In the genomic region with DNA sequence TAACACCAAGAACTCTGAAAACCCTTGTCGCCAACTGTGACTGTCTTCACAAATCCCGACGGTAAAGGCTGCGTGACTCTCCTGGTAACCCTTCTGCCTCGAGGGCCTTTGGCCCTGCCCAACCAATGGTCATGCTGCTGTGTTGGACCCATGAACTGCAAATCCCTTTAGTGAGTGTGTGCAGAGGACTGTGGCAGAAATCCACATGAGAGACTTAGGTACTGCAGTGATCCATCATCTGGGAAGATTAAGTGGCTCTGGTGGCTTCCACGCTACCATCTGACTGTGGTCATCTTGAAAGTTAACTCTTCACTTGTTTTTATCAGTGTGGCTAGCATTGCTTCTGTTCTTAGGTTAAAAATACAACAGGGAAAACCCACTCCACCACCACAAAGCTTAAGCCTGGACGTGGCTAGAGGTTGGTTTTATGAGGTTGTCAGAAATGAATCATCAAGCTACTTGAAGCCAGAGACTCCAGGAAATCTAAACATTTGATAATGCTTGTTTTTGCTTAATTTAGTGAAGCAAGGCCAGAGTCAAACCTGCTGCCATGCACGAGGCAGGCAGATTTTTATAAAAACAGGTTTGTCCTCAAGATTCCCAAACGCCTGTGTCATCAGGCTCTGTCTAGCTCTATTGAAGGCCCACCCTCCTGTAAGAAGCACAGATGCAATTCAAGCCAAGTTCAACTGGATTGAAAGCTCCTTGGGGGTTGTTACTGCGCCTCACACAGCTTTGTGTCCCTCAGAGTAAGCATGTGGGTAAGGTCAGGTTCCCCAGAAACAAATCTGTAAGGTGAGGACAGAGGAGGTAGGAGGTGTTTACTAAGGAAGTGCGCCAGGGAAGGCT, we compare ENCODE assay signal across 9 cellular contexts. TPM values are rescaled to one million over a fixed set of nuclear protein-coding genes. Genes with fewer than 3 reads are reported as not detected.
DNase-seq lines count a peak whose midpoint lies in the region; ATAC-seq and TF ChIP-seq lines count a peak whose summit lies in the region.
"Had no signal": no experiment of that assay in that cellular context is flagged by ENCODE, and none has a peak within 500 bp of the region (broad histone marks: within the 10 kb centered on the region; RNA-seq: fewer than 3 reads in every experiment).

No MANE protein-coding gene starts in this region.

- in situ Hi-C loops in astrocyte of the cerebellum (cut with HindIII; ENCODE audit: low sequenced_read_pairs): no loop called here

- no peak for TF ChIP-seq CTCF in GM06990 (IDR thresholded peaks at IDR 0.05; ENCODE audit: insufficient read depth, low read length, poor library complexity, severe bottlenecking)
- TF ChIP-seq CTCF in astrocyte of the cerebellum (IDR thresholded peaks at IDR 0.05; ENCODE audit: low read depth, low read length, missing control alignments): no peak
- TF ChIP-seq CTCF in omental fat pad (IDR thresholded peaks at IDR 0.05): no peak

- DNase-seq in GM06990 (ENCODE audit: extremely low read depth, insufficient read length) (peak; percentile 80), astrocyte of the cerebellum (ENCODE audit: low read depth) (peak; percentile 93), omental fat pad (ENCODE audit: low spot score) (no peak), nucleus accumbens (lab: John Stamatoyannopoulos, UW) (no peak), DMS79 treated with DMSO at 0.1 percent for 48 hours (lab: John Stamatoyannopoulos, UW) (no peak)
- peak; percentile 37 for DNase-seq in stimulated activated CD8-positive, alpha-beta memory T cell treated with anti-CD3 and anti-CD28 coated beads, Interleukin-4, amount 100 ng/mL, for 48 hours

- no peaks in the 10 kb centered on the region for H3K27me3 ChIP-seq in GM06990 (replicated peaks; ENCODE audit: control insufficient read depth, insufficient read depth, low read length)

- ATAC-seq in GM21390 (IDR thresholded peaks at IDR 0.05; ENCODE audit: unreplicated experiment) (peak; percentile 88), HG03565 (IDR thresholded peaks at IDR 0.05; ENCODE audit: unreplicated experiment) (peak; percentile 86), omental fat pad (ENCODE audit: low FRiP score) (no peak)

- H3K36me3 ChIP-seq in GM06990 (ENCODE audit: control insufficient read depth, insufficient read depth, low read length): no peaks in the 10 kb centered on the region

- H3K4me3 ChIP-seq in GM06990 (replicated peaks; ENCODE audit: low read depth, low read length) (no peak overlapping the region), astrocyte of the cerebellum (ENCODE audit: low read depth, low read length) (no peak overlapping the region)
- H3K4me3 ChIP-seq: SK-N-MC had no signal

RNA-seq across cellular contexts. Expression of gene ERCC6L2, which starts 52.7 kb away (rescaled TPM):
- total RNA-seq in omental fat pad: 10 to 100 TPM; 48.9 to 84.6 (median 58.1) TPM

Comparison
In these comparisons a context has a peak if more than half of its experiments do, and no peak if none do; other contexts are left out.
1. DNase-seq: peak in GM06990 (single experiment), astrocyte of the cerebellum (single experiment) and stimulated activated CD8-positive, alpha-beta memory T cell treated with anti-CD3 and anti-CD28 coated beads, Interleukin-4, amount 100 ng/mL, for 48 hours (single experiment); none in omental fat pad (single experiment), nucleus accumbens (0 of 56) and DMS79 treated with DMSO at 0.1 percent for 48 hours (single experiment).